ENCODE assay signal across 8 cellular contexts in genomic region chr6:168895102-168895812, GRCh38.
DNase-seq lines count a peak whose midpoint lies in the region; ATAC-seq and TF ChIP-seq lines count a peak whose summit lies in the region.

No MANE protein-coding gene starts in this region.

- H3K36me3 Mint-ChIP-seq in T-helper 1 cell treated with Interleukin-12 subunit alpha and Interleukin-12 subunit beta and Interleukin-4 antibody, amounts not matched to agents 30 μg/mL and 1 μg/mL, for 36 hours (ENCODE audit: low read depth) = no peaks in the 10 kb centered on the region

- H3K4me1 ChIP-seq in right atrium auricular region = no peaks in the 10 kb centered on the region

- no peak overlapping the region for H3K4me3 ChIP-seq in NB4 (ENCODE audit: low read depth, low read length)
- no peak overlapping the region for H3K4me3 ChIP-seq in right atrium auricular region

- peak overlapping the region; percentile 3 for H3K4me3 Mint-ChIP-seq in T-helper 1 cell treated with Interleukin-12 subunit alpha and Interleukin-12 subunit beta and Interleukin-4 antibody, amounts not matched to agents 30 μg/mL and 1 μg/mL, for 36 hours

- H3K9me3 ChIP-seq in right atrium auricular region = no peaks in the 10 kb centered on the region

- H3K27me3 Mint-ChIP-seq in T-helper 1 cell treated with Interleukin-12 subunit alpha and Interleukin-12 subunit beta and Interleukin-4 antibody, amounts not matched to agents 30 μg/mL and 1 μg/mL, for 36 hours (ENCODE audit: low read depth) = no peaks in the 10 kb centered on the region

- no peaks in the 10 kb centered on the region for H3K36me3 ChIP-seq in right atrium auricular region

- no peaks in the 10 kb centered on the region for H3K27me3 ChIP-seq in right atrium auricular region

- H3K4me1 Mint-ChIP-seq in T-helper 1 cell treated with Interleukin-12 subunit alpha and Interleukin-12 subunit beta and Interleukin-4 antibody, amounts not matched to agents 30 μg/mL and 1 μg/mL, for 36 hours (ENCODE audit: low read depth) = peaks cover 6% of the 10 kb centered on the region

- no peak overlapping the region for H3K27ac ChIP-seq in right atrium auricular region

- H3K9me3 Mint-ChIP-seq in T-helper 1 cell treated with Interleukin-12 subunit alpha and Interleukin-12 subunit beta and Interleukin-4 antibody, amounts not matched to agents 30 μg/mL and 1 μg/mL, for 36 hours = no peaks in the 10 kb centered on the region

- peak; percentile 93 for ATAC-seq in HG02610 (IDR thresholded peaks at IDR 0.05; ENCODE audit: unreplicated experiment)

- no peak overlapping the region for H3K27ac Mint-ChIP-seq in T-helper 1 cell treated with Interleukin-12 subunit alpha and Interleukin-12 subunit beta and Interleukin-4 antibody, amounts not matched to agents 30 μg/mL and 1 μg/mL, for 36 hours

- TF ChIP-seq CTCF in GM12874 (IDR thresholded peaks at IDR 0.05; ENCODE audit: insufficient read depth, low read depth, low read length) (peak; percentile 76), NB4 (IDR thresholded peaks at IDR 0.05; ENCODE audit: low read depth, low read length) (peak; percentile 92), right atrium auricular region (IDR thresholded peaks at IDR 0.05) (peak; percentile 73 to 94)

- peak; percentile 88 for DNase-seq in NB4 (ENCODE audit: low read depth)
- peak; percentile 64 for DNase-seq in amniotic epithelial cell (ENCODE audit: low read depth)
- DNase-seq in right atrium auricular region (ENCODE audit: low spot score) = peak; percentile 84
- peak; percentile 41 for DNase-seq in renal cortical epithelial cell (ENCODE audit: low read depth)
- no peak for DNase-seq in cerebellar nuclear complex (lab: John Stamatoyannopoulos, UW)

- no peak for TF ChIP-seq POLR2A in NB4 (IDR thresholded peaks at IDR 0.05; ENCODE audit: extremely low read depth, insufficient read length)

Comparison
In these comparisons a context has a peak if more than half of its experiments do, and no peak if none do; other contexts are left out.
1. DNase-seq: peak in NB4 (single experiment), amniotic epithelial cell (single experiment), right atrium auricular region (single experiment) and renal cortical epithelial cell (single experiment); none in cerebellar nuclear complex (0 of 2).
2. Peak in every context shown above with its lines, with median percentiles within 50 percentile points of each other: CTCF ChIP-seq.